In genomic region chr19:49496574-49497008, GRCh38 we compare ENCODE assay signal across 8 cellular contexts. TPM values are rescaled to one million over a fixed set of nuclear protein-coding genes. Genes with fewer than 3 reads are reported as not detected.
DNase-seq lines count a peak whose midpoint lies in the region; ATAC-seq, FAIRE-seq and TF ChIP-seq lines count a peak whose summit lies in the region.

No MANE protein-coding gene starts in this region.

- TSS peak; percentile 53 for BruUV-seq in MCF 10A (replicated peaks; lab: Mats Ljungman, UMichigan)

- intact Hi-C loops in cardiac septum (cut with DNase I) = loop anchor here (1.0 to 10.0 kb wide), 3 partner anchors 9 to 378 kb away; partner anchors contain the start of genes AKT1S1, PRMT1, RPL13A and TBC1D17
- intact Hi-C loops in MCF 10A (cut with micrococcal nuclease) = loop anchor here (1.0 kb wide), 1 partner anchor 144 kb away; the partner anchor contains the start of gene RRAS
- intact Hi-C loops in uterus (cut with DNase I; ENCODE audit: low total_unique reads) = no loop called here

- H3K4me3 ChIP-seq in cardiac muscle cell (peak overlapping the region; percentile 98), mesodermal cell (ENCODE audit: extremely low read depth, insufficient read depth, low read length, poor library complexity, severe bottlenecking) (peak overlapping the region; percentile 98), uterus (peak overlapping the region; percentile 80 to 94)

- TF ChIP-seq CTCF in cardiac muscle cell (IDR thresholded peaks at IDR 0.05; ENCODE audit: low read depth, low read length) (no peak), MCF 10A (IDR thresholded peaks at IDR 0.05; ENCODE audit: unreplicated experiment) (no peak), uterus (IDR thresholded peaks at IDR 0.05) (no peak)

- POLR2A ChIA-PET in MCF 10A (lab: Yijun Ruan, JAX) = interaction anchor here (0.7 to 4.4 kb wide), 20 partner anchors 9 to 503 kb away, joined by 3 to 69 read pairs (median 4); partner anchors contain the start of genes AKT1S1, ALDH16A1, AP2A1 and GYS1

- no peaks in the 10 kb centered on the region for H3K9me3 ChIP-seq in cardiac muscle cell (ENCODE audit: low read depth)
- H3K9me3 ChIP-seq in mesodermal cell (ENCODE audit: control insufficient read depth, low read length) = no peaks in the 10 kb centered on the region
- no peaks in the 10 kb centered on the region for H3K9me3 ChIP-seq in uterus

- H3K4me3 Mint-ChIP-seq in MCF 10A (ENCODE audit: unreplicated experiment) = peak overlapping the region; percentile 91

- TF ChIP-seq POLR2A in uterus (IDR thresholded peaks at IDR 0.05) = no peak

- H3K4me1 Mint-ChIP-seq in MCF 10A (ENCODE audit: insufficient read depth, unreplicated experiment) = peaks cover 6% of the 10 kb centered on the region

- CTCF ChIA-PET in MCF 10A (lab: Yijun Ruan, JAX) = interaction anchor here (1.2 to 1.4 kb wide), 2 partner anchors 50 to 75 kb away, joined by 3 to 6 read pairs; no protein-coding TSS in a partner anchor

- no peaks in the 10 kb centered on the region for H3K27me3 Mint-ChIP-seq in MCF 10A (ENCODE audit: insufficient read depth, unreplicated experiment)

- H3K36me3 ChIP-seq in cardiac muscle cell (peaks cover 39% of the 10 kb centered on the region), mesodermal cell (ENCODE audit: control insufficient read depth, insufficient read depth, low read length) (peaks cover 55% of the 10 kb centered on the region), uterus (no peaks in the 10 kb centered on the region)

- FAIRE-seq in RCC 7860 (lab: Jason Lieb, UNC) = no peak

- H3K9me3 Mint-ChIP-seq in MCF 10A (ENCODE audit: unreplicated experiment) = no peaks in the 10 kb centered on the region

- no peak for DNase-seq in cardiac muscle cell (ENCODE audit: low read depth in 1 of 2, low spot score in 1 of 2)
- DNase-seq in cardiac septum (ENCODE audit: low spot score) = no peak
- DNase-seq in MCF 10A (ENCODE audit: unreplicated experiment) = no peak
- no peak for DNase-seq in uterus
- DNase-seq in RCC 7860 (ENCODE audit: low spot score) = no peak
- DNase-seq in NK-92 treated with Interleukin-12 subunit alpha and Interleukin-12 subunit beta, amount 100 ng/mL, for 24 hours (lab: John Stamatoyannopoulos, UW) = no peak

- H3K27ac ChIP-seq in cardiac muscle cell (peak overlapping the region; percentile 96), mesodermal cell (ENCODE audit: low read depth, low read length, severe bottlenecking) (peak overlapping the region; percentile 91), uterus (peak overlapping the region; percentile 95 to 99)

- H3K4me1 ChIP-seq in cardiac muscle cell (ENCODE audit: low read depth) (peaks cover 10% of the 10 kb centered on the region), mesodermal cell (ENCODE audit: control insufficient read depth, insufficient read depth, low read length, poor library complexity, severe bottlenecking) (peaks cover 24% of the 10 kb centered on the region), uterus (peaks cover 7 to 14% of the 10 kb centered on the region in 2 donors)

- no peak for ATAC-seq in HG02852 (IDR thresholded peaks at IDR 0.05; ENCODE audit: unreplicated experiment)

- H3K36me3 Mint-ChIP-seq in MCF 10A (ENCODE audit: insufficient read depth, unreplicated experiment) = peaks cover 98% of the 10 kb centered on the region

- 0% methylated on average over 6 to 8 of the region's 11 CpGs for WGBS in mesodermal cell (ENCODE audit: insufficient coverage in 2 of 2), 2 experiments

- H3K27me3 ChIP-seq in cardiac muscle cell = no peaks in the 10 kb centered on the region
- H3K27me3 ChIP-seq in uterus = no peaks in the 10 kb centered on the region

- H3K27ac Mint-ChIP-seq in MCF 10A (ENCODE audit: low read depth, unreplicated experiment) = peak overlapping the region; percentile 97

RNA-seq across cellular contexts. Expression of gene RPS11, which starts 0.4 kb away (rescaled TPM):
- total RNA-seq in cardiac muscle cell (2,191 and 3,526 TPM in 2 replicates), cardiac septum (729 TPM), MCF 10A (2022) (2,096 and 2,306 TPM in 2 replicates), uterus (over 10,000 TPM in 1 of 4 donors, 1,000 to 10,000 TPM in 3; 2,160 to 10,624 (median 5,235) TPM)
- polyA plus RNA-seq in cardiac muscle cell = 619 and 678 TPM in 2 replicates
- polyA plus RNA-seq in mesodermal cell (2013, experiment 1 of 2) = 3,137 TPM
- polyA plus RNA-seq in mesodermal cell (2013, experiment 2 of 2) = 2,791 TPM

RNA-seq across cellular contexts. Expression of gene RPL13A, which starts 9.2 kb away (rescaled TPM):
- total RNA-seq in cardiac muscle cell = 2,232 and 2,350 TPM in 2 replicates
- polyA plus RNA-seq in cardiac muscle cell = 752 and 964 TPM in 2 replicates
- 1,030 TPM for total RNA-seq in cardiac septum
- 3,716 and 3,819 TPM in 2 replicates for total RNA-seq in MCF 10A (2022)
- 2,575 TPM for polyA plus RNA-seq in mesodermal cell (2013, experiment 1 of 2)
- polyA plus RNA-seq in mesodermal cell (2013, experiment 2 of 2) = 2,385 TPM
- 1,000 to 10,000 TPM; 1,462 to 5,863 (median 3,544) TPM for total RNA-seq in uterus

RNA-seq across cellular contexts. Expression of gene FCGRT, which starts 15.9 kb away (rescaled TPM):
- total RNA-seq in cardiac muscle cell (48.8 and 61.4 TPM in 2 replicates), cardiac septum (50.6 TPM), MCF 10A (2022) (not detected in 2 replicates), uterus (100 to 1,000 TPM; 151 to 226 (median 201) TPM)
- polyA plus RNA-seq in cardiac muscle cell = 54.7 and 62.2 TPM in 2 replicates
- polyA plus RNA-seq in mesodermal cell (2013, experiment 1 of 2) = 46.7 TPM
- polyA plus RNA-seq in mesodermal cell (2013, experiment 2 of 2) = 39.4 TPM

RNA-seq across cellular contexts. Expression of gene FLT3LG, which starts 22.6 kb away (rescaled TPM):
- total RNA-seq in cardiac muscle cell (0.28 and 2.0 TPM in 2 replicates), cardiac septum (3.8 TPM), MCF 10A (2022) (1.5 and 3.6 TPM in 2 replicates), uterus (10 to 100 TPM in 1 of 4 donors, 1 to 10 TPM in 2, not detected in 1; 3.7 to 19.4 (median 4.1) TPM)
- 0.86 and 2.6 TPM in 2 replicates for polyA plus RNA-seq in cardiac muscle cell
- polyA plus RNA-seq in mesodermal cell (2013, experiment 1 of 2) = 2.2 TPM
- 2.5 TPM for polyA plus RNA-seq in mesodermal cell (2013, experiment 2 of 2)

RNA-seq across cellular contexts. Expression of gene RCN3, which starts 31.2 kb away (rescaled TPM):
- total RNA-seq in cardiac muscle cell (12.8 and 15.2 TPM in 2 replicates), cardiac septum (14.0 TPM), MCF 10A (2022) (not detected in 2 replicates), uterus (10 to 100 TPM; 14.3 to 71.1 (median 41.4) TPM)
- 9.4 and 10.5 TPM in 2 replicates for polyA plus RNA-seq in cardiac muscle cell
- 13.7 TPM for polyA plus RNA-seq in mesodermal cell (2013, experiment 1 of 2)
- 13.1 TPM for polyA plus RNA-seq in mesodermal cell (2013, experiment 2 of 2)

Comparison
In these comparisons a context has a peak if more than half of its experiments do, and no peak if none do; other contexts are left out.
1. RNA of gene FCGRT, which starts 15.9 kb away (total RNA-seq): 151 to 226 TPM in uterus, 48.8 to 61.4 TPM in cardiac muscle cell and 50.6 TPM in cardiac septum (single experiment); not detected in MCF 10A; every median in the first group is over 10 times any median in the second.
2. Peak in every context shown above with its lines, with median percentiles within 50 percentile points of each other: H3K27ac ChIP-seq and H3K4me3 ChIP-seq.